2 cellular contexts compared by ENCODE assay signal in the genomic region with DNA sequence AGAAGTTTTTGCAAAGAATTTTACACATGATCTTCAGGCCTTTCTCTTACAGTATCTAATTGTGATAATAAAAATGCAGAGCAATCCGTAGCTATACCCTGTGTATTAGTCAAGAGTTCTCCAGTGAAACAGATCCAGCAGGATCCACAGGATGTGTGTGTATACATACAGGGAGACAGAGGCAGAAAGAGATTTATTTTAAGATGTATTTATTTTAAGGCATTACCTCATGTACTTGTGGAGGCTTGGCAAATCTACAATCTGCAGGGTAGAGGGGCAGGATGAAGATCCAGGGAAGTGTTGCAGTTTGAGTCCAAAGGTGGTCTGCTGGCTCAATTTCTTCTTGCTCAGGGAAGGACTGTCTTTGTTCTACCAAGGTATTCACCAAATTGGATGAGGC.
TF ChIP-seq lines count a peak whose summit lies in the region.

No MANE protein-coding gene starts in this region.

TF ChIP-seq in A549, 52 proteins besides CTCF, POLR2A, EP300 and RAD21 (continued from another document):
- no peak for TF ChIP-seq CBX8 (IDR thresholded peaks at IDR 0.05)
- TF ChIP-seq KDM5A (IDR thresholded peaks at IDR 0.05), result no peak
- TF ChIP-seq, protein P1, sequence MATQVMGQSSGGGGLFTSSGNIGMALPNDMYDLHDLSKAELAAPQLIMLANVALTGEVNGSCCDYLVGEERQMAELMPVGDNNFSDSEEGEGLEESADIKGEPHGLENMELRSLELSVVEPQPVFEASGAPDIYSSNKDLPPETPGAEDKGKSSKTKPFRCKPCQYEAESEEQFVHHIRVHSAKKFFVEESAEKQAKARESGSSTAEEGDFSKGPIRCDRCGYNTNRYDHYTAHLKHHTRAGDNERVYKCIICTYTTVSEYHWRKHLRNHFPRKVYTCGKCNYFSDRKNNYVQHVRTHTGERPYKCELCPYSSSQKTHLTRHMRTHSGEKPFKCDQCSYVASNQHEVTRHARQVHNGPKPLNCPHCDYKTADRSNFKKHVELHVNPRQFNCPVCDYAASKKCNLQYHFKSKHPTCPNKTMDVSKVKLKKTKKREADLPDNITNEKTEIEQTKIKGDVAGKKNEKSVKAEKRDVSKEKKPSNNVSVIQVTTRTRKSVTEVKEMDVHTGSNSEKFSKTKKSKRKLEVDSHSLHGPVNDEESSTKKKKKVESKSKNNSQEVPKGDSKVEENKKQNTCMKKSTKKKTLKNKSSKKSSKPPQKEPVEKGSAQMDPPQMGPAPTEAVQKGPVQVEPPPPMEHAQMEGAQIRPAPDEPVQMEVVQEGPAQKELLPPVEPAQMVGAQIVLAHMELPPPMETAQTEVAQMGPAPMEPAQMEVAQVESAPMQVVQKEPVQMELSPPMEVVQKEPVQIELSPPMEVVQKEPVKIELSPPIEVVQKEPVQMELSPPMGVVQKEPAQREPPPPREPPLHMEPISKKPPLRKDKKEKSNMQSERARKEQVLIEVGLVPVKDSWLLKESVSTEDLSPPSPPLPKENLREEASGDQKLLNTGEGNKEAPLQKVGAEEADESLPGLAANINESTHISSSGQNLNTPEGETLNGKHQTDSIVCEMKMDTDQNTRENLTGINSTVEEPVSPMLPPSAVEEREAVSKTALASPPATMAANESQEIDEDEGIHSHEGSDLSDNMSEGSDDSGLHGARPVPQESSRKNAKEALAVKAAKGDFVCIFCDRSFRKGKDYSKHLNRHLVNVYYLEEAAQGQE (IDR thresholded peaks at IDR 0.05), result no peak
- TF ChIP-seq, protein P2, sequence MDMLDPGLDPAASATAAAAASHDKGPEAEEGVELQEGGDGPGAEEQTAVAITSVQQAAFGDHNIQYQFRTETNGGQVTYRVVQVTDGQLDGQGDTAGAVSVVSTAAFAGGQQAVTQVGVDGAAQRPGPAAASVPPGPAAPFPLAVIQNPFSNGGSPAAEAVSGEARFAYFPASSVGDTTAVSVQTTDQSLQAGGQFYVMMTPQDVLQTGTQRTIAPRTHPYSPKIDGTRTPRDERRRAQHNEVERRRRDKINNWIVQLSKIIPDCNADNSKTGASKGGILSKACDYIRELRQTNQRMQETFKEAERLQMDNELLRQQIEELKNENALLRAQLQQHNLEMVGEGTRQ (IDR thresholded peaks at IDR 0.05), result no peak
- no peak for TF ChIP-seq HOXB5 (CRISPR knock-in tag; IDR thresholded peaks at IDR 0.05)
- no peak for TF ChIP-seq KDM1A (IDR thresholded peaks at IDR 0.05; ENCODE audit: low read depth)
- no peak for TF ChIP-seq RNF2 (IDR thresholded peaks at IDR 0.05; ENCODE audit: borderline replicate concordance, low read depth)
- no peak for TF ChIP-seq HEYL (CRISPR knock-in tag; IDR thresholded peaks at IDR 0.05)
- TF ChIP-seq, protein P3, sequence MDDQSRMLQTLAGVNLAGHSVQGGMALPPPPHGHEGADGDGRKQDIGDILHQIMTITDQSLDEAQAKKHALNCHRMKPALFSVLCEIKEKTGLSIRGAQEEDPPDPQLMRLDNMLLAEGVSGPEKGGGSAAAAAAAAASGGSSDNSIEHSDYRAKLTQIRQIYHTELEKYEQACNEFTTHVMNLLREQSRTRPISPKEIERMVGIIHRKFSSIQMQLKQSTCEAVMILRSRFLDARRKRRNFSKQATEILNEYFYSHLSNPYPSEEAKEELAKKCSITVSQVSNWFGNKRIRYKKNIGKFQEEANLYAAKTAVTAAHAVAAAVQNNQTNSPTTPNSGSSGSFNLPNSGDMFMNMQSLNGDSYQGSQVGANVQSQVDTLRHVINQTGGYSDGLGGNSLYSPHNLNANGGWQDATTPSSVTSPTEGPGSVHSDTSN (IDR thresholded peaks at IDR 0.05), result no peak
- TF ChIP-seq ZC3H11A (IDR thresholded peaks at IDR 0.05), result no peak
- TF ChIP-seq NFE2L2 (conservative IDR thresholded peaks at IDR 0.05; ENCODE audit: low read length), result no peak
- no peak for TF ChIP-seq FOSB (CRISPR knock-in tag; IDR thresholded peaks at IDR 0.05)
- TF ChIP-seq RFX5 (IDR thresholded peaks at IDR 0.05), result no peak
- TF ChIP-seq HOXA7 (CRISPR knock-in tag; IDR thresholded peaks at IDR 0.05), result no peak
TF ChIP-seq in A549: peak in this region for 0.

TF ChIP-seq in IMR-90, 13 proteins besides CTCF, POLR2A, EP300 and RAD21 (continued from another document):
- TF ChIP-seq, protein P4, sequence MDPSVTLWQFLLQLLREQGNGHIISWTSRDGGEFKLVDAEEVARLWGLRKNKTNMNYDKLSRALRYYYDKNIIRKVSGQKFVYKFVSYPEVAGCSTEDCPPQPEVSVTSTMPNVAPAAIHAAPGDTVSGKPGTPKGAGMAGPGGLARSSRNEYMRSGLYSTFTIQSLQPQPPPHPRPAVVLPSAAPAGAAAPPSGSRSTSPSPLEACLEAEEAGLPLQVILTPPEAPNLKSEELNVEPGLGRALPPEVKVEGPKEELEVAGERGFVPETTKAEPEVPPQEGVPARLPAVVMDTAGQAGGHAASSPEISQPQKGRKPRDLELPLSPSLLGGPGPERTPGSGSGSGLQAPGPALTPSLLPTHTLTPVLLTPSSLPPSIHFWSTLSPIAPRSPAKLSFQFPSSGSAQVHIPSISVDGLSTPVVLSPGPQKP (IDR thresholded peaks at IDR 0.05; ENCODE audit: borderline replicate concordance, low read depth, low read length), result no peak
- TF ChIP-seq, protein P2 (IDR thresholded peaks at IDR 0.05; ENCODE audit: low read depth, low read length), result no peak
- TF ChIP-seq BHLHE40 (IDR thresholded peaks at IDR 0.05; ENCODE audit: low read depth, low read length) (no peak), MAFK (IDR thresholded peaks at IDR 0.05; ENCODE audit: low read depth, low read length) (no peak), MAZ (IDR thresholded peaks at IDR 0.05; ENCODE audit: borderline replicate concordance, low read depth, low read length) (no peak)
